In the genomic region with DNA sequence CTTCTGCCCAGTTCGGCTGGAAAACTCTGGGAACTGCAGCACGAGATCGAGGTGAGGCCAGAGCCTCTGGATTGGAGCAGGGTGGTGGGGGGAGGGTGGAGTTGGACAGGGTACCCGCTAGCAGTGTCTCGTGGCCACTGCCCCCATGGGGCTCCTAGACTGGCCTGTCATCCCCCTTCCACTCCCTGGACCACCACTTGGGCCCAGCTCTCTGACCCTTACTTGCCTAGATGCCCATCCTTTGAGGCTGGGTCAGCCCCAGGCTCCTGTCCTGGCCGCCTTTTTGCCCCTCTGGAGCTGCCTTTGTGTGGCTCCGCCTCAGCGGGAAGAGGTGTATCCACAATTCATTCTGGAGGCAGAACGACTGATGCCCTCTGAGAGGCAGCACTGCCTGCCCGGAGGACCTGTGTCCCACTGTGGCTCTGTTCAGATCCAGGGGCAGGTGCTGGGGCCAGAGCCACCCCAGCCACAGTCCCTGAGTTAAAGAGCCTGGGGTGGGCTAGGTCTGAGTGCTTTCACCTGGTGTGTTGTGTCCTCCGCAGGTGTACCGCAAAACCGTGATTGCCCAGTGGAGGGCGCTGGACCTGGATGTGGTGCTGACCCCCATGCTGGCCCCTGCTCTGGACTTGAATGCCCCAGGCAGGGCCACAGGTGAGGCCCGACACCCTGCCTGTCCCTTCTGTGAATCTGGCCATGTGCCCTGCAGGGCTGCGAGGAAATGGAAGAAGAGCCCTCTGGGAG, we compare ENCODE assay signal across 11 cellular contexts. TPM values are rescaled to one million over a fixed set of nuclear protein-coding genes. Genes with fewer than 3 reads are reported as not detected.
DNase-seq lines count a peak whose midpoint lies in the region; ATAC-seq, FAIRE-seq and TF ChIP-seq lines count a peak whose summit lies in the region.
"Had no signal": no experiment of that assay in that cellular context is flagged by ENCODE, and none has a peak within 500 bp of the region (broad histone marks: within the 10 kb centered on the region; RNA-seq: fewer than 3 reads in every experiment).

No MANE protein-coding gene starts in this region.

- H3K4me1 Mint-ChIP-seq in activated CD8-positive, alpha-beta T cell treated with anti-CD3 and anti-CD28 coated beads, Interleukin-2, amount 10 ng/mL, durations not matched to agents 7 days and 5 days (ENCODE audit: low read depth), result peaks cover 2% of the 10 kb centered on the region
- H3K4me1 Mint-ChIP-seq in T-cell, result peaks cover 0 to 21% (median 0%) of the 10 kb centered on the region in 3 donors

- CTCF ChIA-PET in BJ (lab: Yijun Ruan, JAX), result interaction anchor here (1.2 kb wide), 2 partner anchors 19 to 30 kb away, joined by 3 to 4 read pairs; no protein-coding TSS in a partner anchor
- CTCF ChIA-PET in activated CD8-positive, alpha-beta T cell treated with anti-CD3 and anti-CD28 coated beads, Interleukin-2, amount 10 ng/mL, durations not matched to agents 7 days and 5 days (lab: Charles Lee), result interaction anchor here (1.0 to 1.3 kb wide), 2 partner anchors 27 to 117 kb away, joined by 3 to 4 read pairs; no protein-coding TSS in a partner anchor
- CTCF ChIA-PET in T-cell (lab: Charles Lee), result no interaction called here

- H3K9me3 ChIP-seq in keratinocyte (ENCODE audit: control insufficient read depth, low read depth, low read length), result no peaks in the 10 kb centered on the region
- H3K9me3 ChIP-seq: stomach had no signal

- no peaks in the 10 kb centered on the region for H3K9me1 ChIP-seq in keratinocyte (ENCODE audit: control insufficient read depth, extremely low read depth, insufficient read depth, low read length)

- no peaks in the 10 kb centered on the region for H4K20me1 ChIP-seq in keratinocyte (ENCODE audit: control insufficient read depth, extremely low read depth, insufficient read depth, low read length)

- no peaks in the 10 kb centered on the region for H3K36me3 ChIP-seq in BJ (ENCODE audit: control insufficient read depth, insufficient read depth, low read length)
- peaks cover 0 to 1% of the 10 kb centered on the region in 2 experiments for H3K36me3 ChIP-seq in keratinocyte (ENCODE audit: control insufficient read depth in 2 of 2, extremely low read depth in 1 of 2, insufficient read depth in 2 of 2, low read length in 2 of 2)

- FAIRE-seq in keratinocyte (lab: Jason Lieb, UNC), result no peak

- no peaks in the 10 kb centered on the region for H3K4me1 ChIP-seq in keratinocyte (ENCODE audit: control insufficient read depth, extremely low read depth, insufficient read depth, low read length)

- no peak overlapping the region for H3K4me2 ChIP-seq in keratinocyte (ENCODE audit: control insufficient read depth, extremely low read depth, insufficient read depth, low read depth, low read length)

- H3K79me2 ChIP-seq in keratinocyte (ENCODE audit: control insufficient read depth, insufficient read depth, low read length), result no peaks in the 10 kb centered on the region

- H3K9ac ChIP-seq in keratinocyte (ENCODE audit: control insufficient read depth, extremely low read depth, insufficient read depth, low read length), result no peak overlapping the region

- H3K4me3 ChIP-seq in BJ (ENCODE audit: low read depth, low read length) (no peak overlapping the region), keratinocyte (ENCODE audit: control insufficient read depth in 2 of 3, extremely low read depth in 1 of 3, insufficient read depth in 2 of 3, low read depth in 1 of 3, low read length in 3 of 3) (no peak overlapping the region)
- H3K4me3 ChIP-seq: stomach had no signal

- no peak overlapping the region for H3K4me3 Mint-ChIP-seq in activated CD8-positive, alpha-beta T cell treated with anti-CD3 and anti-CD28 coated beads, Interleukin-2, amount 10 ng/mL, durations not matched to agents 7 days and 5 days
- H3K4me3 Mint-ChIP-seq in T-cell, result no peak overlapping the region

- POLR2A ChIA-PET in BJ (lab: Charles Lee), result no interaction called here
- POLR2A ChIA-PET in activated CD8-positive, alpha-beta T cell treated with anti-CD3 and anti-CD28 coated beads, Interleukin-2, amount 10 ng/mL, durations not matched to agents 7 days and 5 days (lab: Charles Lee), result no interaction called here
- POLR2A ChIA-PET in T-cell (lab: Charles Lee), result no interaction called here

- H3K27ac ChIP-seq in keratinocyte (ENCODE audit: control insufficient read depth, insufficient read depth, low read length), result no peak overlapping the region
- H3K27ac ChIP-seq: stomach had no signal

- no peaks in the 10 kb centered on the region for H3K27me3 Mint-ChIP-seq in activated CD8-positive, alpha-beta T cell treated with anti-CD3 and anti-CD28 coated beads, Interleukin-2, amount 10 ng/mL, durations not matched to agents 7 days and 5 days (ENCODE audit: low read depth)
- H3K27me3 Mint-ChIP-seq in T-cell, result no peaks in the 10 kb centered on the region

- H3K36me3 Mint-ChIP-seq in activated CD8-positive, alpha-beta T cell treated with anti-CD3 and anti-CD28 coated beads, Interleukin-2, amount 10 ng/mL, durations not matched to agents 7 days and 5 days (ENCODE audit: low read depth), result no peaks in the 10 kb centered on the region
- H3K36me3 Mint-ChIP-seq in T-cell, result no peaks in the 10 kb centered on the region

- ATAC-seq in activated CD8-positive, alpha-beta T cell treated with anti-CD3 and anti-CD28 coated beads, Interleukin-2, amount 10 ng/mL, durations not matched to agents 7 days and 5 days, result no peak
- no peak for ATAC-seq in GM18520 (IDR thresholded peaks at IDR 0.05; ENCODE audit: unreplicated experiment)
- no peak for ATAC-seq in GM19395 (IDR thresholded peaks at IDR 0.05; ENCODE audit: unreplicated experiment)
- ATAC-seq in HG02588 (IDR thresholded peaks at IDR 0.05; ENCODE audit: unreplicated experiment), result no peak
- ATAC-seq in T-cell (replicated peaks in 1 of 4), result no peak
- ATAC-seq: left colon had no signal

- dilution Hi-C loops in keratinocyte (cut with MboI; ENCODE audit: extremely low pct_ligation_motif_present, low sequenced_read_pairs), result no loop called here

- DNase-seq in BJ (ENCODE audit: low read depth) (no peak), keratinocyte (ENCODE audit: low read depth, low spot score) (no peak), T-cell (no peak)
- peak; percentile 24 for DNase-seq in activated CD8-positive, alpha-beta T cell treated with anti-CD3 and anti-CD28 coated beads, Interleukin-2, amount 10 ng/mL, durations not matched to agents 7 days and 5 days
- DNase-seq: activated gamma-delta T cell treated with Interleukin-2 at 50 U/mL for 16 hours, left colon, stomach had no signal

- H3K27me3 ChIP-seq in BJ (ENCODE audit: control insufficient read depth, insufficient read depth, low read length) (no peaks in the 10 kb centered on the region), keratinocyte (ENCODE audit: control insufficient read depth, extremely low read depth, insufficient read depth, low read length) (no peaks in the 10 kb centered on the region)
- H3K27me3 ChIP-seq: stomach had no signal

- H2AFZ ChIP-seq in keratinocyte (ENCODE audit: control insufficient read depth, low read length), result no peak overlapping the region

- H3K9me3 Mint-ChIP-seq in activated CD8-positive, alpha-beta T cell treated with anti-CD3 and anti-CD28 coated beads, Interleukin-2, amount 10 ng/mL, durations not matched to agents 7 days and 5 days (ENCODE audit: insufficient read depth), result no peaks in the 10 kb centered on the region
- H3K9me3 Mint-ChIP-seq in T-cell, result no peaks in the 10 kb centered on the region

- H3K27ac Mint-ChIP-seq in activated CD8-positive, alpha-beta T cell treated with anti-CD3 and anti-CD28 coated beads, Interleukin-2, amount 10 ng/mL, durations not matched to agents 7 days and 5 days, result no peak overlapping the region
- H3K27ac Mint-ChIP-seq in T-cell, result no peak overlapping the region

- TF ChIP-seq CTCF in BJ (IDR thresholded peaks at IDR 0.05; ENCODE audit: insufficient read depth, low read depth, low read length) (peak; percentile 40), GM12874 (IDR thresholded peaks at IDR 0.05; ENCODE audit: insufficient read depth, low read depth, low read length) (peak; percentile 65), keratinocyte (optimal IDR thresholded peaks at IDR 0.05 in 1 of 3, IDR thresholded peaks at IDR 0.05 in 1 of 3, conservative IDR thresholded peaks at IDR 0.05 in 1 of 3; ENCODE audit: extremely low read depth in 1 of 3, insufficient read depth in 2 of 3, low read length in 3 of 3) (peak; percentile 41 to 57 (median 51))

RNA-seq across cellular contexts. Expression of a gene that starts 17.7 kb away (rescaled TPM):
- polyA plus RNA-seq in BJ (2011; rRNA removed) (1.3 and 1.8 TPM in 2 replicates), keratinocyte (5.3 to 8.5 TPM (median 5.4 TPM) in 3 replicates)
- polyA minus RNA-seq in BJ (2011; rRNA and poly(A)+ RNA removed), result 1.3 and 1.7 TPM in 2 replicates
- total RNA-seq in activated CD8-positive, alpha-beta T cell treated with anti-CD3 and anti-CD28 coated beads, Interleukin-2, amount 10 ng/mL, durations not matched to agents 7 days and 5 days, result 1 to 10 TPM; 3.6 to 3.9 TPM
- 2.9 TPM for polyA plus RNA-seq in keratinocyte (2011; ENCODE audit: low read depth)
- 1.5 and 2.9 TPM in 2 replicates for polyA plus RNA-seq in keratinocyte (2011; cell fraction: cytosol; rRNA removed)
- 20.3 and 20.9 TPM in 2 replicates for polyA plus RNA-seq in keratinocyte (2011; cell fraction: nucleus; rRNA removed)
- 4.9 and 6.7 TPM in 2 replicates for polyA plus RNA-seq in keratinocyte (2012; ENCODE audit: low replicate concordance)
- polyA minus RNA-seq in keratinocyte, result 3.3 to 10.9 TPM (median 6.1 TPM) in 3 replicates
- polyA minus RNA-seq in keratinocyte (2011; cell fraction: cytosol; rRNA and poly(A)+ RNA removed), result 11.1 TPM
- polyA minus RNA-seq in keratinocyte (2011; cell fraction: nucleus; rRNA and poly(A)+ RNA removed), result 9.0 and 9.5 TPM in 2 replicates
- total RNA-seq in T-cell, result 10 to 100 TPM in 2 of 5 donors, 1 to 10 TPM in 3; 5.9 to 10.4 (median 9.5) TPM

Comparison
In these comparisons a context has a peak if more than half of its experiments do, and no peak if none do; other contexts are left out.
1. CTCF ChIA-PET loops: an anchor here in BJ (1.2 kb wide) and activated CD8-positive, alpha-beta T cell treated with anti-CD3 and anti-CD28 coated beads, Interleukin-2, amount 10 ng/mL, durations not matched to agents 7 days and 5 days (1.0 to 1.3 kb wide); none called in T-cell.